17 cellular contexts compared by ENCODE assay signal in the genomic region with DNA sequence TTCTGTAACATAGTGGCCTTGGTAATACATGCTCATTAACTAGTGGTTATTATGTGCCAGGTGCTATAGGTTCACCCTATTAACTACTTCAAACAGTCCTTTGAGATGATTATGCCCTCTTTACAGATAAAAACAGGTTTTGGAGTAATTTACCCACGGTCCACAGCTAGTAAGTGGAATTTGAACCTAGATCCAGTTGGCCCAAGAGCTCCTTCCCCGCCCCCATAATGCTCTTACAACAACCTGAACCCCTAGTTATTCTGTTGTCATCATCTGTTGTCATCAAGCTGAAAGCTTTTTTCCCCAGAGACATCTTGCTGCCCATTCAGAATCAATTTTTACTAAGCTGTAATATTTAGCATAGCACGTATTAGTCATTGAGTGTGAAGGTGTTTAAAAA. TPM values are rescaled to one million over a fixed set of nuclear protein-coding genes. Genes with fewer than 3 reads are reported as not detected.
DNase-seq lines count a peak whose midpoint lies in the region; ATAC-seq lines count a peak whose summit lies in the region.
"Had no signal": no experiment of that assay in that cellular context is flagged by ENCODE, and none has a peak within 500 bp of the region (broad histone marks: within the 10 kb centered on the region; RNA-seq: fewer than 3 reads in every experiment).

No MANE protein-coding gene starts in this region.

- no peak overlapping the region for H3K4me3 Mint-ChIP-seq in activated naive CD4-positive, alpha-beta T cell treated with anti-CD3 and anti-CD28 coated beads, Interleukin-2, amount 50 U/mL, for 24 hours
- H3K4me3 Mint-ChIP-seq in T-helper 17 cell = no peak overlapping the region
- H3K4me3 Mint-ChIP-seq: CD8-positive, alpha-beta T cell; HFFc6 had no signal

- no peaks in the 10 kb centered on the region for H3K9me3 ChIP-seq in T-helper 17 cell (ENCODE audit: control insufficient read depth, low read length, poor library complexity, severe bottlenecking)

- H3K9me3 Mint-ChIP-seq in activated naive CD4-positive, alpha-beta T cell treated with anti-CD3 and anti-CD28 coated beads, Interleukin-2, amount 50 U/mL, for 24 hours = no peaks in the 10 kb centered on the region
- H3K9me3 Mint-ChIP-seq: CD8-positive, alpha-beta T cell; HFFc6 had no signal

- H3K27ac Mint-ChIP-seq in activated naive CD4-positive, alpha-beta T cell treated with anti-CD3 and anti-CD28 coated beads, Interleukin-2, amount 50 U/mL, for 24 hours = peak overlapping the region; percentile 80
- peak overlapping the region; percentile 39 for H3K27ac Mint-ChIP-seq in T-helper 17 cell
- H3K27ac Mint-ChIP-seq: HFFc6 had no signal

- peaks cover 17% of the 10 kb centered on the region for H3K36me3 Mint-ChIP-seq in activated naive CD4-positive, alpha-beta T cell treated with anti-CD3 and anti-CD28 coated beads, Interleukin-2, amount 50 U/mL, for 24 hours
- H3K36me3 Mint-ChIP-seq in T-helper 17 cell (ENCODE audit: low read depth) = peaks cover 6% of the 10 kb centered on the region

- peak; percentile 4 for DNase-seq in NCI-H1105 treated with DMSO at 0.1 percent for 48 hours (lab: John Stamatoyannopoulos, UW)
- no peak for DNase-seq in NCI-H1105 (lab: John Stamatoyannopoulos, UW)
- DNase-seq in activated naive CD4-positive, alpha-beta T cell (lab: John Stamatoyannopoulos, UW) = no peak
- no peak for DNase-seq in T-helper 17 cell
- DNase-seq in left lobe of liver (ENCODE audit: low spot score) = no peak
- no peak for DNase-seq in NCI-H2107 treated with DMSO at 0.1 percent for 48 hours (lab: John Stamatoyannopoulos, UW; ENCODE audit: unreplicated experiment)
- DNase-seq: 8988T; CD8-positive, alpha-beta T cell; HFFc6; KG1; NCI-H1694 treated with DMSO at 0.1 percent for 48 hours; NCI-H2107; NCI-H226; NCI-H748 treated with DMSO at 0.1 percent for 48 hours; PC-3 had no signal

- peaks cover 17% of the 10 kb centered on the region for H3K4me1 Mint-ChIP-seq in activated naive CD4-positive, alpha-beta T cell treated with anti-CD3 and anti-CD28 coated beads, Interleukin-2, amount 50 U/mL, for 24 hours
- H3K4me1 Mint-ChIP-seq in T-helper 17 cell = peaks cover 13% of the 10 kb centered on the region

- H3K27me3 Mint-ChIP-seq in activated naive CD4-positive, alpha-beta T cell treated with anti-CD3 and anti-CD28 coated beads, Interleukin-2, amount 50 U/mL, for 24 hours = no peaks in the 10 kb centered on the region
- H3K27me3 Mint-ChIP-seq in T-helper 17 cell = no peaks in the 10 kb centered on the region

- ATAC-seq in T-helper 17 cell (no peak), left lobe of liver (peak; percentile 72), HG03457 (IDR thresholded peaks at IDR 0.05; ENCODE audit: unreplicated experiment) (no peak)
- ATAC-seq: CD8-positive, alpha-beta T cell; PC-3 had no signal

RNA-seq across cellular contexts. Expression of a gene that starts 23.2 kb away (rescaled TPM):
- total RNA-seq in T-helper 17 cell = 10 to 100 TPM; 16.6 to 23.4 TPM
- 8.0 TPM for total RNA-seq in left lobe of liver

RNA-seq across cellular contexts. Expression of a gene that starts 40.3 kb away (rescaled TPM):
- total RNA-seq in T-helper 17 cell (10 to 100 TPM; 31.6 to 37.2 TPM), left lobe of liver (15.5 TPM)

RNA-seq across cellular contexts. Expression of a gene that starts 40.8 kb away (rescaled TPM):
- total RNA-seq in T-helper 17 cell (10 to 100 TPM; 15.5 to 26.7 TPM), left lobe of liver (8.1 TPM)
